1 cellular context compared by ENCODE assay signal in the genomic region with DNA sequence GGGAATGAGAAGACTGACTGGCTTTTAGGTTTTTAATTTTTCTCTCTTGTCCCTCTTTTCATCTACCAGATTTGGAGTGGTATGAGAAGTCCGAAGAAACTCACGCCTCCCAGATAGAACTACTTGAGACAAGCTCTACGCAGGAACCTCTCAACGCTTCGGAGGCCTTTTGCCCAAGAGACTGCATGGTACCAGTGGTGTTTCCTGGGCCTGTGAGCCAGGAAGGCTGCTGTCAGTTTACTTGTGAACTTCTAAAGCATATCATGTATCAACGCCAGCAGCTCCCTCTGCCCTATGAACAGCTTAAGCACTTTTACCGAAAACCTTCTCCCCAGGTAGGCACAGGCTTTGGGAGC.
TF ChIP-seq lines count a peak whose summit lies in the region.

No MANE protein-coding gene starts in this region.

TF ChIP-seq in liver, 16 proteins besides CTCF, POLR2A, EP300 and RAD21 (continued from another document):
- TF ChIP-seq, protein P1, sequence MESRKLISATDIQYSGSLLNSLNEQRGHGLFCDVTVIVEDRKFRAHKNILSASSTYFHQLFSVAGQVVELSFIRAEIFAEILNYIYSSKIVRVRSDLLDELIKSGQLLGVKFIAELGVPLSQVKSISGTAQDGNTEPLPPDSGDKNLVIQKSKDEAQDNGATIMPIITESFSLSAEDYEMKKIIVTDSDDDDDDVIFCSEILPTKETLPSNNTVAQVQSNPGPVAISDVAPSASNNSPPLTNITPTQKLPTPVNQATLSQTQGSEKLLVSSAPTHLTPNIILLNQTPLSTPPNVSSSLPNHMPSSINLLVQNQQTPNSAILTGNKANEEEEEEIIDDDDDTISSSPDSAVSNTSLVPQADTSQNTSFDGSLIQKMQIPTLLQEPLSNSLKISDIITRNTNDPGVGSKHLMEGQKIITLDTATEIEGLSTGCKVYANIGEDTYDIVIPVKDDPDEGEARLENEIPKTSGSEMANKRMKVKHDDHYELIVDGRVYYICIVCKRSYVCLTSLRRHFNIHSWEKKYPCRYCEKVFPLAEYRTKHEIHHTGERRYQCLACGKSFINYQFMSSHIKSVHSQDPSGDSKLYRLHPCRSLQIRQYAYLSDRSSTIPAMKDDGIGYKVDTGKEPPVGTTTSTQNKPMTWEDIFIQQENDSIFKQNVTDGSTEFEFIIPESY (IDR thresholded peaks at IDR 0.05), result no peak
- no peak for TF ChIP-seq FOXA2 (IDR thresholded peaks at IDR 0.05)
